1 cellular context compared by ENCODE assay signal in genomic region chr19:45091031-45091918, GRCh38.
TF ChIP-seq lines count a peak whose summit lies in the region.

No MANE protein-coding gene starts in this region.

TF ChIP-seq in HEK293, 187 proteins besides CTCF, POLR2A, EP300 and RAD21 (continued from another document and continues in another):
- no peak for TF ChIP-seq ZNF37A (tag by site-specific recombination; IDR thresholded peaks at IDR 0.05)
- no peak for TF ChIP-seq ZNF791 (tag by site-specific recombination; IDR thresholded peaks at IDR 0.05)
- peak; percentile 61 for TF ChIP-seq ZBTB26 (tag by site-specific recombination; optimal IDR thresholded peaks at IDR 0.05)
- TF ChIP-seq ZNF146 (tag by site-specific recombination; IDR thresholded peaks at IDR 0.05): no peak
- peak; percentile 84; the same call in 1 of the 2 replicates for TF ChIP-seq ZNF580 (tag by site-specific recombination; IDR thresholded peaks at IDR 0.05)
- TF ChIP-seq ZNF157 (tag by site-specific recombination; IDR thresholded peaks at IDR 0.05): 0 out of 2 replicates have a peak, but pooled peaks have one; percentile 37
- peak; percentile 69 for TF ChIP-seq ZNF335 (tag by site-specific recombination; conservative IDR thresholded peaks at IDR 0.05)
- no peak for TF ChIP-seq ZNF18 (tag by site-specific recombination; IDR thresholded peaks at IDR 0.05)
- no peak for TF ChIP-seq ZNF354C (tag by site-specific recombination; IDR thresholded peaks at IDR 0.05; ENCODE audit: borderline replicate concordance, low read depth)
- no peak for TF ChIP-seq ZNF23 (tag by site-specific recombination; IDR thresholded peaks at IDR 0.05; ENCODE audit: borderline replicate concordance)
- TF ChIP-seq ZEB2 (tag by site-specific recombination; IDR thresholded peaks at IDR 0.05): peak; percentile 68
- peak; percentile 31; the same call in 1 of the 2 replicates for TF ChIP-seq ZBTB6 (tag by site-specific recombination; IDR thresholded peaks at IDR 0.05)
- no peak for TF ChIP-seq ZNF670 (tag by site-specific recombination; IDR thresholded peaks at IDR 0.05; ENCODE audit: low read depth)
- TF ChIP-seq SP7 (tag by site-specific recombination; IDR thresholded peaks at IDR 0.05): peak; percentile 46
- TF ChIP-seq SCRT2 (tag by site-specific recombination; IDR thresholded peaks at IDR 0.05): peak; percentile 100
- TF ChIP-seq ZSCAN23 (tag by site-specific recombination; IDR thresholded peaks at IDR 0.05): no peak
- no peak for TF ChIP-seq ZNF658 (tag by site-specific recombination; IDR thresholded peaks at IDR 0.05)
- TF ChIP-seq ZNF362 (tag by site-specific recombination; IDR thresholded peaks at IDR 0.05): no peak
- TF ChIP-seq ZNF48 (tag by site-specific recombination; IDR thresholded peaks at IDR 0.05): no peak
- TF ChIP-seq ZNF621 (tag by site-specific recombination; IDR thresholded peaks at IDR 0.05): no peak
- no peak for TF ChIP-seq ZBTB1 (tag by site-specific recombination; IDR thresholded peaks at IDR 0.05)
- no peak for TF ChIP-seq ZNF843 (tag by site-specific recombination; IDR thresholded peaks at IDR 0.05)
- TF ChIP-seq ZBTB48 (tag by site-specific recombination; IDR thresholded peaks at IDR 0.05): no peak; the same call in 1 of the 2 replicates
- TF ChIP-seq ZNF174 (tag by site-specific recombination; IDR thresholded peaks at IDR 0.05): no peak
- TF ChIP-seq GFI1B (tag by site-specific recombination; IDR thresholded peaks at IDR 0.05): no peak
- TF ChIP-seq ZNF211 (tag by site-specific recombination; IDR thresholded peaks at IDR 0.05; ENCODE audit: low read depth): no peak
- TF ChIP-seq PRDM2 (tag by site-specific recombination; IDR thresholded peaks at IDR 0.05; ENCODE audit: borderline replicate concordance): no peak
- no peak for TF ChIP-seq ZNF221 (tag by site-specific recombination; IDR thresholded peaks at IDR 0.05; ENCODE audit: borderline replicate concordance)
- TF ChIP-seq ZNF571 (tag by site-specific recombination; IDR thresholded peaks at IDR 0.05): no peak
- TF ChIP-seq ZNF530 (tag by site-specific recombination; IDR thresholded peaks at IDR 0.05; ENCODE audit: low read depth): no peak
- peak; percentile 92; the same call in 1 of the 2 replicates for TF ChIP-seq ZNF561 (tag by site-specific recombination; IDR thresholded peaks at IDR 0.05; ENCODE audit: borderline replicate concordance)
- TF ChIP-seq ZNF19 (tag by site-specific recombination; IDR thresholded peaks at IDR 0.05; ENCODE audit: low read depth): no peak
- TF ChIP-seq ZNF416 (tag by site-specific recombination; IDR thresholded peaks at IDR 0.05): no peak
- no peak for TF ChIP-seq ZNF560 (tag by site-specific recombination; IDR thresholded peaks at IDR 0.05; ENCODE audit: borderline replicate concordance)
- TF ChIP-seq ZNF629 (tag by site-specific recombination; IDR thresholded peaks at IDR 0.05): peak; percentile 61; the same call in 1 of the 2 replicates
- TF ChIP-seq PRDM4 (tag by site-specific recombination; IDR thresholded peaks at IDR 0.05): no peak
- peak; percentile 5; the same call in 1 of the 2 replicates for TF ChIP-seq ZFHX2 (tag by site-specific recombination; conservative IDR thresholded peaks at IDR 0.05)
- 0 out of 2 replicates have a peak, but pooled peaks have one; percentile 3 for TF ChIP-seq ZFP37 (tag by site-specific recombination; IDR thresholded peaks at IDR 0.05)
- 0 out of 2 replicates have a peak, but pooled peaks have one; percentile 44 for TF ChIP-seq KLF17 (tag by site-specific recombination; IDR thresholded peaks at IDR 0.05)
- TF ChIP-seq ZBTB44 (tag by site-specific recombination; IDR thresholded peaks at IDR 0.05): peak; percentile 40; the same call in 1 of the 2 replicates
- no peak for TF ChIP-seq ZNF16 (tag by site-specific recombination; IDR thresholded peaks at IDR 0.05; ENCODE audit: low read depth)
- TF ChIP-seq KLF8 (tag by site-specific recombination; IDR thresholded peaks at IDR 0.05): peak; percentile 97
- TF ChIP-seq GLIS1 (tag by site-specific recombination; IDR thresholded peaks at IDR 0.05): peak; percentile 29; the same call in 1 of the 2 replicates
- no peak for TF ChIP-seq ZNF549 (tag by site-specific recombination; IDR thresholded peaks at IDR 0.05)
- no peak for TF ChIP-seq ZNF404 (tag by site-specific recombination; IDR thresholded peaks at IDR 0.05)
- no peak for TF ChIP-seq PRDM6 (tag by site-specific recombination; IDR thresholded peaks at IDR 0.05)
- peak; percentile 80 for TF ChIP-seq ZNF24 (tag by site-specific recombination; IDR thresholded peaks at IDR 0.05)
- peak; percentile 79; the same call in 1 of the 2 replicates for TF ChIP-seq ZNF366 (tag by site-specific recombination; conservative IDR thresholded peaks at IDR 0.05)
